Comparison of ENCODE assay signal across 9 cellular contexts in genomic region chr4:109303141-109303499, GRCh38. TPM values are rescaled to one million over a fixed set of nuclear protein-coding genes. Genes with fewer than 3 reads are reported as not detected.
DNase-seq lines count a peak whose midpoint lies in the region; ATAC-seq and TF ChIP-seq lines count a peak whose summit lies in the region.
"Had no signal": no experiment of that assay in that cellular context is flagged by ENCODE, and none has a peak within 500 bp of the region (broad histone marks: within the 10 kb centered on the region; RNA-seq: fewer than 3 reads in every experiment).

No MANE protein-coding gene starts in this region.

- ATAC-seq in CD4-positive, CD25-positive, alpha-beta regulatory T cell (ENCODE audit: low read depth in 2 of 2) = no peak
- ATAC-seq in GM18867 (IDR thresholded peaks at IDR 0.05; ENCODE audit: unreplicated experiment) (no peak), GM21825 (IDR thresholded peaks at IDR 0.05; ENCODE audit: unreplicated experiment) (no peak)

- peaks cover 44% of the 10 kb centered on the region for H3K27me3 ChIP-seq in CD4-positive, CD25-positive, alpha-beta regulatory T cell (ENCODE audit: control insufficient read depth, insufficient read depth, low read length)
- H3K27me3 ChIP-seq in esophagus (ENCODE audit: control insufficient read depth in 1 of 2, insufficient read depth in 2 of 2, low read length in 2 of 2) = peaks cover 4 to 7% of the 10 kb centered on the region in 2 donors

- TF ChIP-seq CTCF in neural crest cell (conservative IDR thresholded peaks at IDR 0.05) = no peak

- H3K27ac ChIP-seq in CD4-positive, CD25-positive, alpha-beta regulatory T cell (ENCODE audit: insufficient read depth, low read length, poor library complexity, severe bottlenecking) = no peak overlapping the region
- no peak overlapping the region for H3K27ac ChIP-seq in esophagus (ENCODE audit: low read depth in 2 of 2, low read length in 1 of 2)
- H3K27ac ChIP-seq: adrenal gland had no signal

- 2% methylated on average over 10 of the region's 10 CpGs for WGBS in esophagus, 2 donors

- peak in 1 of 3 donors; percentile 5 for DNase-seq in CD4-positive, CD25-positive, alpha-beta regulatory T cell
- DNase-seq in NCI-H226 (peak; percentile 77), neural crest cell (ENCODE audit: low read depth, low spot score) (no peak), NOMO-1 treated with dmso at 0.1 percent for 144 hours (lab: John Stamatoyannopoulos, UW; ENCODE audit: unreplicated experiment) (no peak), DMS79 treated with DMSO at 0.1 percent for 48 hours (lab: John Stamatoyannopoulos, UW) (no peak)

- H3K36me3 ChIP-seq in CD4-positive, CD25-positive, alpha-beta regulatory T cell (ENCODE audit: control insufficient read depth, insufficient read depth, low read length) = no peaks in the 10 kb centered on the region
- H3K36me3 ChIP-seq in esophagus (ENCODE audit: control insufficient read depth in 2 of 2, insufficient read depth in 2 of 2, low read length in 1 of 2) = no peaks in the 10 kb centered on the region
- H3K36me3 ChIP-seq: adrenal gland had no signal

- no peaks in the 10 kb centered on the region for H3K9me3 ChIP-seq in CD4-positive, CD25-positive, alpha-beta regulatory T cell (ENCODE audit: control insufficient read depth in 2 of 2, low read length in 2 of 2)
- peaks cover 0 to 3% of the 10 kb centered on the region in 2 donors for H3K9me3 ChIP-seq in esophagus (ENCODE audit: control insufficient read depth in 2 of 2, insufficient read depth in 1 of 2, low read depth in 1 of 2, low read length in 1 of 2)
- H3K9me3 ChIP-seq: adrenal gland had no signal

- no peak overlapping the region for H3K27ac Mint-ChIP-seq in CD4-positive, CD25-positive, alpha-beta regulatory T cell
- no peak overlapping the region for H3K27ac Mint-ChIP-seq in neural crest cell (ENCODE audit: unreplicated experiment)

- H3K4me1 Mint-ChIP-seq in CD4-positive, CD25-positive, alpha-beta regulatory T cell = peaks cover 0 to 15% (median 4%) of the 10 kb centered on the region in 4 donors
- peaks cover 24% of the 10 kb centered on the region for H3K4me1 Mint-ChIP-seq in neural crest cell

- H3K9me3 Mint-ChIP-seq in CD4-positive, CD25-positive, alpha-beta regulatory T cell = no peaks in the 10 kb centered on the region
- H3K9me3 Mint-ChIP-seq in neural crest cell = no peaks in the 10 kb centered on the region

- H3K4me3 Mint-ChIP-seq in CD4-positive, CD25-positive, alpha-beta regulatory T cell = peak overlapping the region in 3 of 4 donors; percentile 51 to 81 (median 75)
- H3K4me3 Mint-ChIP-seq in neural crest cell = peak overlapping the region; percentile 89

- H3K36me3 Mint-ChIP-seq in CD4-positive, CD25-positive, alpha-beta regulatory T cell = no peaks in the 10 kb centered on the region
- H3K36me3 Mint-ChIP-seq in neural crest cell (ENCODE audit: low read depth) = no peaks in the 10 kb centered on the region

- H3K4me1 ChIP-seq in CD4-positive, CD25-positive, alpha-beta regulatory T cell (ENCODE audit: control insufficient read depth, insufficient read depth, low read length, poor library complexity, severe bottlenecking) = peaks cover 10% of the 10 kb centered on the region
- H3K4me1 ChIP-seq in esophagus (ENCODE audit: control insufficient read depth in 2 of 2, insufficient read depth in 2 of 2, low read length in 1 of 2) = peaks cover 3 to 9% of the 10 kb centered on the region in 2 donors

- peaks cover 55% of the 10 kb centered on the region for H3K27me3 Mint-ChIP-seq in CD4-positive, CD25-positive, alpha-beta regulatory T cell
- peaks cover 43% of the 10 kb centered on the region for H3K27me3 Mint-ChIP-seq in neural crest cell (ENCODE audit: low read depth)

- H3K4me3 ChIP-seq in CD4-positive, CD25-positive, alpha-beta regulatory T cell (ENCODE audit: low read depth, low read length) = no peak overlapping the region
- H3K4me3 ChIP-seq in esophagus (ENCODE audit: low read depth in 1 of 2, low read length in 2 of 2) = peak overlapping the region; percentile 37 to 58

RNA-seq across cellular contexts. Expression of gene COL25A1, which starts 0.7 kb away (rescaled TPM):
- total RNA-seq in CD4-positive, CD25-positive, alpha-beta regulatory T cell = not detected
- under 1 TPM in 1 of 4 donors, not detected in 3; 0.19 TPM for polyA plus RNA-seq in CD4-positive, CD25-positive, alpha-beta regulatory T cell
- polyA plus RNA-seq in esophagus = under 1 TPM; 0.02 to 0.06 TPM
- 39.3 and 39.6 TPM in 2 replicates for total RNA-seq in neural crest cell

Comparison
In these comparisons a context has a peak if more than half of its experiments do, and no peak if none do; other contexts are left out.
1. RNA of gene COL25A1, which starts 0.7 kb away (total RNA-seq): 39.3 to 39.6 TPM in neural crest cell; not detected in CD4-positive, CD25-positive, alpha-beta regulatory T cell (single experiment); every median in the first group is over 10 times any median in the second.